1 cellular context compared by ENCODE assay signal in genomic region chr12:116609715-116610114, GRCh38.
TF ChIP-seq lines count a peak whose summit lies in the region.

No MANE protein-coding gene starts in this region.

TF ChIP-seq in GM12878, 131 proteins besides CTCF, POLR2A, EP300 and RAD21 (continued from another document):
- TF ChIP-seq, protein P1, sequence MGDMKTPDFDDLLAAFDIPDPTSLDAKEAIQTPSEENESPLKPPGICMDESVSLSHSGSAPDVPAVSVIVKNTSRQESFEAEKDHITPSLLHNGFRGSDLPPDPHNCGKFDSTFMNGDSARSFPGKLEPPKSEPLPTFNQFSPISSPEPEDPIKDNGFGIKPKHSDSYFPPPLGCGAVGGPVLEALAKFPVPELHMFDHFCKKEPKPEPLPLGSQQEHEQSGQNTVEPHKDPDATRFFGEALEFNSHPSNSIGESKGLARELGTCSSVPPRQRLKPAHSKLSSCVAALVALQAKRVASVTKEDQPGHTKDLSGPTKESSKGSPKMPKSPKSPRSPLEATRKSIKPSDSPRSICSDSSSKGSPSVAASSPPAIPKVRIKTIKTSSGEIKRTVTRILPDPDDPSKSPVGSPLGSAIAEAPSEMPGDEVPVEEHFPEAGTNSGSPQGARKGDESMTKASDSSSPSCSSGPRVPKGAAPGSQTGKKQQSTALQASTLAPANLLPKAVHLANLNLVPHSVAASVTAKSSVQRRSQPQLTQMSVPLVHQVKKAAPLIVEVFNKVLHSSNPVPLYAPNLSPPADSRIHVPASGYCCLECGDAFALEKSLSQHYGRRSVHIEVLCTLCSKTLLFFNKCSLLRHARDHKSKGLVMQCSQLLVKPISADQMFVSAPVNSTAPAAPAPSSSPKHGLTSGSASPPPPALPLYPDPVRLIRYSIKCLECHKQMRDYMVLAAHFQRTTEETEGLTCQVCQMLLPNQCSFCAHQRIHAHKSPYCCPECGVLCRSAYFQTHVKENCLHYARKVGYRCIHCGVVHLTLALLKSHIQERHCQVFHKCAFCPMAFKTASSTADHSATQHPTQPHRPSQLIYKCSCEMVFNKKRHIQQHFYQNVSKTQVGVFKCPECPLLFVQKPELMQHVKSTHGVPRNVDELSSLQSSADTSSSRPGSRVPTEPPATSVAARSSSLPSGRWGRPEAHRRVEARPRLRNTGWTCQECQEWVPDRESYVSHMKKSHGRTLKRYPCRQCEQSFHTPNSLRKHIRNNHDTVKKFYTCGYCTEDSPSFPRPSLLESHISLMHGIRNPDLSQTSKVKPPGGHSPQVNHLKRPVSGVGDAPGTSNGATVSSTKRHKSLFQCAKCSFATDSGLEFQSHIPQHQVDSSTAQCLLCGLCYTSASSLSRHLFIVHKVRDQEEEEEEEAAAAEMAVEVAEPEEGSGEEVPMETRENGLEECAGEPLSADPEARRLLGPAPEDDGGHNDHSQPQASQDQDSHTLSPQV (IDR thresholded peaks at IDR 0.05): no peak
- TF ChIP-seq MEF2A (IDR thresholded peaks at IDR 0.05; ENCODE audit: insufficient read depth, low read depth, low read length) (no peak), SMC3 (IDR thresholded peaks at IDR 0.05; ENCODE audit: borderline replicate concordance, low read length) (peak; percentile 25; the same call in 1 of the 2 replicates), SREBF1 (IDR thresholded peaks at IDR 0.05; ENCODE audit: low read length) (no peak), SRF (IDR thresholded peaks at IDR 0.05; ENCODE audit: low read depth in 2 of 2, low read length in 2 of 2) (no peak), SMAD1 (IDR thresholded peaks at IDR 0.05; ENCODE audit: low read depth, partially characterized antibody) (no peak), BMI1 (IDR thresholded peaks at IDR 0.05; ENCODE audit: borderline replicate concordance) (no peak)
